In genomic region chr1:89881415-89882058, GRCh38 we compare ENCODE assay signal across 15 cellular contexts.
DNase-seq lines count a peak whose midpoint lies in the region; ATAC-seq and TF ChIP-seq lines count a peak whose summit lies in the region.
"Had no signal": no experiment of that assay in that cellular context is flagged by ENCODE, and none has a peak within 500 bp of the region (broad histone marks: within the 10 kb centered on the region; RNA-seq: fewer than 3 reads in every experiment).

No MANE protein-coding gene starts in this region.

- no peaks in the 10 kb centered on the region for H3K36me3 ChIP-seq in right atrium auricular region
- H3K36me3 ChIP-seq in CD4-positive, alpha-beta memory T cell (ENCODE audit: insufficient read depth, low read length) = no peaks in the 10 kb centered on the region

- no peak for TF ChIP-seq CTCF in right atrium auricular region (IDR thresholded peaks at IDR 0.05)

- peaks cover 10 to 16% of the 10 kb centered on the region in 2 donors for H3K9me3 Mint-ChIP-seq in activated naive CD4-positive, alpha-beta T cell treated with anti-CD3 and anti-CD28 coated beads, Interleukin-2, amount 50 U/mL, for 72 hours
- H3K9me3 Mint-ChIP-seq in stimulated activated naive CD8-positive, alpha-beta T cell treated with anti-CD3 and anti-CD28 coated beads, Interleukin-15, Interleukin-2, amounts not matched to agents 100 ng/mL and 50 ng/mL, for 24 hours = peaks cover 11% of the 10 kb centered on the region
- H3K9me3 Mint-ChIP-seq in CD4-positive, alpha-beta memory T cell = peaks cover 0 to 3% (median 0%) of the 10 kb centered on the region in 8 donors

- no peak overlapping the region for H3K27ac ChIP-seq in right atrium auricular region
- no peak overlapping the region for H3K27ac ChIP-seq in CD4-positive, alpha-beta memory T cell (ENCODE audit: low read depth, low read length)
- H3K27ac ChIP-seq: foreskin keratinocyte had no signal

- H3K27me3 ChIP-seq in right atrium auricular region = no peaks in the 10 kb centered on the region
- no peaks in the 10 kb centered on the region for H3K27me3 ChIP-seq in CD4-positive, alpha-beta memory T cell (ENCODE audit: insufficient read depth, low read length)
- H3K27me3 ChIP-seq: foreskin keratinocyte had no signal

- H3K4me3 Mint-ChIP-seq in stimulated activated naive CD8-positive, alpha-beta T cell treated with anti-CD3 and anti-CD28 coated beads, Interleukin-15, Interleukin-2, amounts not matched to agents 100 ng/mL and 50 ng/mL, for 24 hours = no peak overlapping the region
- peak overlapping the region in 1 of 8 donors; percentile 24 for H3K4me3 Mint-ChIP-seq in CD4-positive, alpha-beta memory T cell

- H3K27me3 Mint-ChIP-seq in stimulated activated naive CD8-positive, alpha-beta T cell treated with anti-CD3 and anti-CD28 coated beads, Interleukin-15, Interleukin-2, amounts not matched to agents 100 ng/mL and 50 ng/mL, for 24 hours = no peaks in the 10 kb centered on the region
- no peaks in the 10 kb centered on the region for H3K27me3 Mint-ChIP-seq in CD4-positive, alpha-beta memory T cell

- H3K27ac Mint-ChIP-seq in activated naive CD4-positive, alpha-beta T cell treated with anti-CD3 and anti-CD28 coated beads, Interleukin-2, amount 50 U/mL, for 72 hours = no peak overlapping the region
- H3K27ac Mint-ChIP-seq in stimulated activated naive CD8-positive, alpha-beta T cell treated with anti-CD3 and anti-CD28 coated beads, Interleukin-15, Interleukin-2, amounts not matched to agents 100 ng/mL and 50 ng/mL, for 24 hours = peak overlapping the region; percentile 84
- peak overlapping the region in 2 of 7 donors; percentile 22 to 48 for H3K27ac Mint-ChIP-seq in CD4-positive, alpha-beta memory T cell

- H3K36me3 Mint-ChIP-seq in activated naive CD4-positive, alpha-beta T cell treated with anti-CD3 and anti-CD28 coated beads, Interleukin-2, amount 50 U/mL, for 72 hours = peaks cover 15 to 54% of the 10 kb centered on the region in 2 donors
- H3K36me3 Mint-ChIP-seq in stimulated activated naive CD8-positive, alpha-beta T cell treated with anti-CD3 and anti-CD28 coated beads, Interleukin-15, Interleukin-2, amounts not matched to agents 100 ng/mL and 50 ng/mL, for 24 hours (ENCODE audit: low read depth) = peaks cover 47% of the 10 kb centered on the region
- H3K36me3 Mint-ChIP-seq in CD4-positive, alpha-beta memory T cell = peaks cover 21 to 51% of the 10 kb centered on the region in 2 donors

- CTCF ChIA-PET in CD4-positive, alpha-beta memory T cell (lab: Charles Lee; ENCODE audit: partially characterized antibody) = interaction anchor here (1.0 to 1.5 kb wide), 3 partner anchors 9 to 38 kb away, joined by 3 read pairs; no protein-coding TSS in a partner anchor

- ATAC-seq in Right ventricle myocardium superior (ENCODE audit: poor library complexity) = peak; percentile 18
- peak; percentile 97 for ATAC-seq in activated naive CD4-positive, alpha-beta T cell treated with anti-CD3 and anti-CD28 coated beads, Interleukin-2, amount 50 U/mL, for 72 hours
- ATAC-seq: foreskin keratinocyte, sciatic nerve had no signal

- no peaks in the 10 kb centered on the region for H3K9me3 ChIP-seq in right atrium auricular region
- no peaks in the 10 kb centered on the region for H3K9me3 ChIP-seq in CD4-positive, alpha-beta memory T cell (ENCODE audit: control insufficient read depth in 1 of 2, low read length in 2 of 2)

- peaks cover 44% of the 10 kb centered on the region for H3K4me1 Mint-ChIP-seq in stimulated activated naive CD8-positive, alpha-beta T cell treated with anti-CD3 and anti-CD28 coated beads, Interleukin-15, Interleukin-2, amounts not matched to agents 100 ng/mL and 50 ng/mL, for 24 hours (ENCODE audit: low read depth)
- peaks cover 21 to 43% (median 32%) of the 10 kb centered on the region in 4 donors for H3K4me1 Mint-ChIP-seq in CD4-positive, alpha-beta memory T cell

- H3K4me1 ChIP-seq in right atrium auricular region = peaks cover 0 to 16% of the 10 kb centered on the region in 2 donors
- H3K4me1 ChIP-seq in CD4-positive, alpha-beta memory T cell (ENCODE audit: insufficient read depth, low read length) = no peaks in the 10 kb centered on the region

- H3K4me3 ChIP-seq in right atrium auricular region = no peak overlapping the region
- H3K4me3 ChIP-seq in CD4-positive, alpha-beta memory T cell (ENCODE audit: low read length in 2 of 2) = no peak overlapping the region

- no peak for DNase-seq in Right ventricle myocardium superior
- no peak for DNase-seq in right atrium auricular region (ENCODE audit: low spot score)
- DNase-seq in Kasumi-1 (lab: John Stamatoyannopoulos, UW) = peak; percentile 38 to 46
- no peak for DNase-seq in activated naive CD4-positive, alpha-beta T cell treated with anti-CD3 and anti-CD28 coated beads, Interleukin-2, amount 50 U/mL, for 72 hours (ENCODE audit: low spot score in 2 of 2)
- no peak for DNase-seq in CD4-positive, alpha-beta memory T cell
- DNase-seq in activated CD8-positive, alpha-beta memory T cell treated with anti-CD3 and anti-CD28 coated beads for 24 hours = no peak
- DNase-seq: activated effector memory CD4-positive, alpha-beta T cell treated with anti-CD3 and anti-CD28 coated beads, Interleukin-2, amount 50 U/mL, for 16 hours; foreskin keratinocyte; GOT3; NCI-H1048; NCI-H2081 treated with DMSO at 0.1 percent for 48 hours; NCI-H524; occipital lobe had no signal

- POLR2A ChIA-PET in CD4-positive, alpha-beta memory T cell (lab: Charles Lee; ENCODE audit: partially characterized antibody) = interaction anchor here (1.0 to 1.3 kb wide), 2 partner anchors 26 to 34 kb away, joined by 3 to 4 read pairs; no protein-coding TSS in a partner anchor

- intact Hi-C loops in Right ventricle myocardium superior (cut with DNase I) = no loop called here
- intact Hi-C loops in CD4-positive, alpha-beta memory T cell (cut with micrococcal nuclease) = no loop called here

Comparison
In these comparisons a context has a peak if more than half of its experiments do, and no peak if none do; other contexts are left out.
1. DNase-seq: peak in Kasumi-1 (2 of 2); none in Right ventricle myocardium superior (single experiment), right atrium auricular region (single experiment), activated naive CD4-positive, alpha-beta T cell treated with anti-CD3 and anti-CD28 coated beads, Interleukin-2, amount 50 U/mL, for 72 hours (0 of 2), CD4-positive, alpha-beta memory T cell (0 of 5) and activated CD8-positive, alpha-beta memory T cell treated with anti-CD3 and anti-CD28 coated beads for 24 hours (single experiment).